ENCODE assay signal across 10 cellular contexts in genomic region chr1:177567393-177567792, GRCh38.
DNase-seq lines count a peak whose midpoint lies in the region; ATAC-seq and TF ChIP-seq lines count a peak whose summit lies in the region.
"Had no signal": no experiment of that assay in that cellular context is flagged by ENCODE, and none has a peak within 500 bp of the region (broad histone marks: within the 10 kb centered on the region; RNA-seq: fewer than 3 reads in every experiment).

No MANE protein-coding gene starts in this region.

- no peaks in the 10 kb centered on the region for H3K4me1 Mint-ChIP-seq in Calu3 (ENCODE audit: low read depth, unreplicated experiment)
- H3K4me1 Mint-ChIP-seq: activated B cell treated with CpG ODN at 0.5 μM for 24 hours had no signal

- intact Hi-C loops in Calu3 (cut with micrococcal nuclease; ENCODE audit: unreplicated experiment), result loop anchor here (5.0 kb wide), 1 partner anchor 380 kb away; no protein-coding TSS in a partner anchor

- ATAC-seq in HG03045 (IDR thresholded peaks at IDR 0.05; ENCODE audit: unreplicated experiment), result no peak
- no peak for ATAC-seq in esophagus mucosa

- peak; percentile 25 for TF ChIP-seq CTCF in Calu3 (IDR thresholded peaks at IDR 0.05; ENCODE audit: unreplicated experiment)
- peak; percentile 61 for TF ChIP-seq CTCF in VCaP (conservative IDR thresholded peaks at IDR 0.05)

- no peak overlapping the region for H3K4me3 Mint-ChIP-seq in Calu3 (ENCODE audit: low read depth, unreplicated experiment)
- H3K4me3 Mint-ChIP-seq: activated B cell treated with CpG ODN at 0.5 μM for 24 hours had no signal

- POLR2A ChIA-PET in HEK293T (lab: Yijun Ruan, JAX), result no interaction called here

- H3K27me3 Mint-ChIP-seq in Calu3 (ENCODE audit: unreplicated experiment), result peaks cover 27% of the 10 kb centered on the region
- H3K27me3 Mint-ChIP-seq: activated B cell treated with CpG ODN at 0.5 μM for 24 hours had no signal

- CTCF ChIA-PET in Calu3 (lab: Charles Lee) (interaction anchor here (1.2 kb wide), 1 partner anchor 10 kb away, joined by 3 read pairs; no protein-coding TSS in a partner anchor), HEK293T (lab: Yijun Ruan, JAX) (no interaction called here)

- no peaks in the 10 kb centered on the region for H3K9me3 Mint-ChIP-seq in Calu3 (ENCODE audit: low read depth, unreplicated experiment)
- H3K9me3 Mint-ChIP-seq: activated B cell treated with CpG ODN at 0.5 μM for 24 hours had no signal

- H3K36me3 Mint-ChIP-seq in Calu3 (ENCODE audit: insufficient read depth, unreplicated experiment), result no peaks in the 10 kb centered on the region

- no peak overlapping the region for H3K27ac Mint-ChIP-seq in Calu3 (ENCODE audit: unreplicated experiment)
- H3K27ac Mint-ChIP-seq: activated B cell treated with CpG ODN at 0.5 μM for 24 hours had no signal

- H3K27ac ChIP-seq in VCaP, result no peak overlapping the region

- DNase-seq in Calu3 (peak; percentile 35), HEK293T (ENCODE audit: extremely low spot score) (peak; percentile 27), left kidney (ENCODE audit: low read depth, low spot score) (peak; percentile 39), NCI-H146 treated with DMSO at 0.1 percent for 48 hours (lab: John Stamatoyannopoulos, UW; ENCODE audit: unreplicated experiment) (no peak)
- no peak for DNase-seq in stimulated activated CD4-positive, alpha-beta T cell treated with anti-CD3 and anti-CD28 coated beads, Interleukin-12 subunit alpha, Interleukin-12 subunit beta, amount 100 ng/mL, for 4 hours
- DNase-seq: activated B cell treated with CpG ODN at 0.5 μM for 24 hours, NCI-H1048 had no signal

- BruUV-seq in Calu3 (replicated peaks; lab: Mats Ljungman, UMichigan), result no TSS peak

TF ChIP-seq in HEK293T, 16 proteins besides CTCF, POLR2A, EP300 and RAD21:
- no peak for TF ChIP-seq PKNOX1 (IDR thresholded peaks at IDR 0.05)
- TF ChIP-seq SUZ12 (IDR thresholded peaks at IDR 0.05), result no peak
- no peak for TF ChIP-seq ZNF384 (IDR thresholded peaks at IDR 0.05)
- no peak for TF ChIP-seq CTBP1 (IDR thresholded peaks at IDR 0.05; ENCODE audit: borderline replicate concordance)
- no peak for TF ChIP-seq SP1 (IDR thresholded peaks at IDR 0.05)
- no peak for TF ChIP-seq ELF4 (IDR thresholded peaks at IDR 0.05)
- TF ChIP-seq BHLHE40 (IDR thresholded peaks at IDR 0.05; ENCODE audit: borderline replicate concordance), result no peak
- TF ChIP-seq HDGF (IDR thresholded peaks at IDR 0.05; ENCODE audit: borderline replicate concordance), result no peak
- no peak for TF ChIP-seq FOXK2 (IDR thresholded peaks at IDR 0.05)
- no peak for TF ChIP-seq NFRKB (IDR thresholded peaks at IDR 0.05)
- TF ChIP-seq ARNT (IDR thresholded peaks at IDR 0.05), result no peak
- TF ChIP-seq TARDBP (IDR thresholded peaks at IDR 0.05), result no peak
- no peak for TF ChIP-seq LEF1 (IDR thresholded peaks at IDR 0.05; ENCODE audit: borderline replicate concordance)
- TF ChIP-seq FOXA1 (IDR thresholded peaks at IDR 0.05), result no peak
- TF ChIP-seq L3MBTL2 (conservative IDR thresholded peaks at IDR 0.05), result no peak

Comparison
In these comparisons a context has a peak if more than half of its experiments do, and no peak if none do; other contexts are left out.
1. DNase-seq: peak in Calu3 (single experiment), HEK293T (single experiment) and left kidney (single experiment); none in stimulated activated CD4-positive, alpha-beta T cell treated with anti-CD3 and anti-CD28 coated beads, Interleukin-12 subunit alpha, Interleukin-12 subunit beta, amount 100 ng/mL, for 4 hours (single experiment) and NCI-H146 treated with DMSO at 0.1 percent for 48 hours (single experiment).